ENCODE assay signal across 14 cellular contexts in the genomic region with DNA sequence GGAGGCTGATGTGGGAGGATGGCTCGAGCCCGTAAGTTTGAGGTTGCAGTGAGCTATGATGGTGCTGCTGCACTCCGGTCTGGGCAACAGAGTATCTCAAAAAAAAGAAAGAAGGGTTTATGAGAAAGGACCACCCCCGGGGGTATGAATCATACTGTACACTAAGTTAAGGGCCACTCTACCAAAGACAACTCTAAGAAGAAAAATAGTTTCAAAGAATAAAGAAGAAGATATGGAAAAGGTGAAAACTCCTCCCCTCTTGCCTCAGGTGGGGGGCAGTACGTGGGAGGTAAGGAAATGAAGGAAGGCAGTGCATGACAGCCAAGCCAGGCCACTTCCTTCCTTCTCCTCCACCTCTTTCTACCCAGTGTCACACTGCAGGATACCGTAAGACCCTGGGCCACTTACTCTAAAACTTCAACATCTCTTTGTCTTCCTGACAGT.
DNase-seq lines count a peak whose midpoint lies in the region; ATAC-seq and TF ChIP-seq lines count a peak whose summit lies in the region.
"Had no signal": no experiment of that assay in that cellular context is flagged by ENCODE, and none has a peak within 500 bp of the region (broad histone marks: within the 10 kb centered on the region; RNA-seq: fewer than 3 reads in every experiment).

No MANE protein-coding gene starts in this region.

- peaks cover 87% of the 10 kb centered on the region for H3K4me1 Mint-ChIP-seq in endothelial cell (ENCODE audit: unreplicated experiment)
- H3K4me1 Mint-ChIP-seq in stimulated activated memory B cell treated with anti-CD40 and anti-IgM and Interleukin-4, amounts not matched to agents 10 μg/mL and 1 μg/mL and 100 μg/mL, for 72 hours: peaks cover 98% of the 10 kb centered on the region

- H3K27ac ChIP-seq in sigmoid colon: no peak overlapping the region

- H3K4me1 ChIP-seq in sigmoid colon: peaks cover 0 to 17% (median 10%) of the 10 kb centered on the region in 4 donors

- DNase-seq in activated CD4-positive, CD25-positive, alpha-beta regulatory T cell (lab: John Stamatoyannopoulos, UW): no peak
- DNase-seq in activated CD4-positive, alpha-beta T cell treated with anti-CD3 and anti-CD28 coated beads, Interleukin-2, amount 50 U/mL, for 48 hours: peak; percentile 39 to 48
- DNase-seq in endothelial cell (ENCODE audit: low spot score): no peak
- no peak for DNase-seq in left lobe of liver (ENCODE audit: low spot score)
- DNase-seq in sigmoid colon: no peak
- DNase-seq: DMS79 treated with DMSO at 0.1 percent for 48 hours, dorsolateral prefrontal cortex, left ventricle myocardium superior, NCI-H1930, posterior cingulate gyrus, SW 1271 had no signal

- peak; percentile 53 to 64 for ATAC-seq in activated CD4-positive, CD25-positive, alpha-beta regulatory T cell treated with anti-CD3 and anti-CD28 coated beads, Interleukin-2, amount 50 U/mL, for 24 hours
- no peak for ATAC-seq in stimulated activated memory B cell treated with anti-CD40 and anti-IgM and Interleukin-4, amounts not matched to agents 10 μg/mL and 1 μg/mL and 100 μg/mL, for 72 hours
- ATAC-seq in left lobe of liver (no peak), GM18502 (IDR thresholded peaks at IDR 0.05; ENCODE audit: poor library complexity, unreplicated experiment) (no peak)
- ATAC-seq: left ventricle myocardium superior had no signal

- TF ChIP-seq POLR2A in sigmoid colon (IDR thresholded peaks at IDR 0.05): no peak

- TF ChIP-seq CTCF in endothelial cell (IDR thresholded peaks at IDR 0.05; ENCODE audit: unreplicated experiment) (no peak), sigmoid colon (IDR thresholded peaks at IDR 0.05) (no peak)

- H3K4me3 ChIP-seq in sigmoid colon: no peak overlapping the region
- H3K4me3 ChIP-seq: dorsolateral prefrontal cortex had no signal

- H3K9me3 ChIP-seq in sigmoid colon: no peaks in the 10 kb centered on the region

- H3K27me3 Mint-ChIP-seq in endothelial cell (ENCODE audit: unreplicated experiment): no peaks in the 10 kb centered on the region
- H3K27me3 Mint-ChIP-seq in stimulated activated memory B cell treated with anti-CD40 and anti-IgM and Interleukin-4, amounts not matched to agents 10 μg/mL and 1 μg/mL and 100 μg/mL, for 72 hours: no peaks in the 10 kb centered on the region

- WGBS in sigmoid colon, 2 donors: 60 to 88% methylated on average over 6 of the region's 6 CpGs

- no peak overlapping the region for H3K4me3 Mint-ChIP-seq in endothelial cell (ENCODE audit: unreplicated experiment)
- H3K4me3 Mint-ChIP-seq in stimulated activated memory B cell treated with anti-CD40 and anti-IgM and Interleukin-4, amounts not matched to agents 10 μg/mL and 1 μg/mL and 100 μg/mL, for 72 hours: peak overlapping the region; percentile 7

- no peak for TF ChIP-seq EP300 in sigmoid colon (IDR thresholded peaks at IDR 0.05)

- no peaks in the 10 kb centered on the region for H3K27me3 ChIP-seq in sigmoid colon
- H3K27me3 ChIP-seq: dorsolateral prefrontal cortex had no signal

- peaks cover 22% of the 10 kb centered on the region for H3K36me3 Mint-ChIP-seq in endothelial cell (ENCODE audit: low read depth, unreplicated experiment)
- H3K36me3 Mint-ChIP-seq in stimulated activated memory B cell treated with anti-CD40 and anti-IgM and Interleukin-4, amounts not matched to agents 10 μg/mL and 1 μg/mL and 100 μg/mL, for 72 hours: peaks cover 21% of the 10 kb centered on the region

- peak overlapping the region; percentile 57 for H3K27ac Mint-ChIP-seq in endothelial cell (ENCODE audit: unreplicated experiment)
- peak overlapping the region; percentile 81 for H3K27ac Mint-ChIP-seq in stimulated activated memory B cell treated with anti-CD40 and anti-IgM and Interleukin-4, amounts not matched to agents 10 μg/mL and 1 μg/mL and 100 μg/mL, for 72 hours

- intact Hi-C loops in sigmoid colon (cut with DNase I): no loop called here

- no peaks in the 10 kb centered on the region for H3K36me3 ChIP-seq in sigmoid colon

- H3K9me3 Mint-ChIP-seq in endothelial cell (ENCODE audit: unreplicated experiment): no peaks in the 10 kb centered on the region
- no peaks in the 10 kb centered on the region for H3K9me3 Mint-ChIP-seq in stimulated activated memory B cell treated with anti-CD40 and anti-IgM and Interleukin-4, amounts not matched to agents 10 μg/mL and 1 μg/mL and 100 μg/mL, for 72 hours

Comparison
In these comparisons a context has a peak if more than half of its experiments do, and no peak if none do; other contexts are left out.
1. ATAC-seq: peak in activated CD4-positive, CD25-positive, alpha-beta regulatory T cell treated with anti-CD3 and anti-CD28 coated beads, Interleukin-2, amount 50 U/mL, for 24 hours (2 of 2); none in stimulated activated memory B cell treated with anti-CD40 and anti-IgM and Interleukin-4, amounts not matched to agents 10 μg/mL and 1 μg/mL and 100 μg/mL, for 72 hours (single experiment), left lobe of liver (single experiment) and GM18502 (single experiment).
2. DNase-seq: peak in activated CD4-positive, alpha-beta T cell treated with anti-CD3 and anti-CD28 coated beads, Interleukin-2, amount 50 U/mL, for 48 hours (2 of 2); none in activated CD4-positive, CD25-positive, alpha-beta regulatory T cell (0 of 4), endothelial cell (single experiment), left lobe of liver (single experiment) and sigmoid colon (single experiment).